In the genomic region with DNA sequence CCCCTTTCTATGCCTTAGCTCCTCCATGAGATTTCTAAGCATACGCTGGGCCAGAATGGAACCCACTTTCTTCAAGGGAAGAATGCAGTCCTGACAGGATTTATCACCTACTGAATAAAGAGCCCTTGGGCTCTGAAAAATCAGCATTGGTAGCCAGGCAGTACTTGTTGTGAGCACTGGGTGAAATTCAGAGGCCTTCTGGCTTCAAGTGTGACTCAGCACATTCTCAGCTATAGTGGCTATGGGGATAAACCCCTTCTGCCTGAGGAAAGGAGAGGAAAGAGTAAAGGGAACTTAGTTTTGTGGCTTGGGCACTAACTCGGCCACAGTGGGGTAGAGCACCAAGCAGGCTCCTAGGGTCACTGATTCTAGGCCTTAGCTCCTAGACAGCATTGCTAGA, we compare ENCODE assay signal across 35 cellular contexts.
A peak's percentile ranks its signal among the peaks of the same experiment; 100 is the strongest.
DNase-seq lines count a peak whose midpoint lies in the region; ATAC-seq, FAIRE-seq and TF ChIP-seq lines count a peak whose summit lies in the region.
"Had no signal": no experiment of that assay in that cellular context is flagged by ENCODE, and none has a peak within 500 bp of the region (broad histone marks: within the 10 kb centered on the region; RNA-seq: fewer than 3 reads in every experiment).

No MANE protein-coding gene starts in this region.

- H3K27ac Mint-ChIP-seq in astrocyte (ENCODE audit: unreplicated experiment): peak overlapping the region; percentile 67
- H3K27ac Mint-ChIP-seq in CD14-positive monocyte: no peak overlapping the region
- H3K27ac Mint-ChIP-seq: activated naive CD8-positive, alpha-beta T cell treated with anti-CD3 and anti-CD28 coated beads for 36 hours; CD4-positive, alpha-beta T cell; mesothelial cell of epicardium; naive thymus-derived CD8-positive, alpha-beta T cell had no signal

- H2BK120ac ChIP-seq in mesendoderm (ENCODE audit: low read depth, low read length): no peak overlapping the region

- no peak overlapping the region for H3K56ac ChIP-seq in mesendoderm (ENCODE audit: low read length)

- DNase-seq in DMS53 (lab: John Stamatoyannopoulos, UW): peak; percentile 41
- no peak for DNase-seq in DMS53 treated with DMSO at 0.1 percent for 48 hours (lab: John Stamatoyannopoulos, UW; ENCODE audit: unreplicated experiment)
- peak; percentile 9 for DNase-seq in KBM-7
- no peak for DNase-seq in astrocyte (ENCODE audit: low read depth)
- peak; percentile 57 for DNase-seq in mesendoderm
- no peak for DNase-seq in SKM-1 treated with dmso at 0.1 percent for 144 hours (lab: John Stamatoyannopoulos, UW; ENCODE audit: unreplicated experiment)
- DNase-seq in CD14-positive monocyte (ENCODE audit: low spot score): no peak
- DNase-seq in right cardiac atrium: no peak
- DNase-seq: activated CD4-positive, alpha-beta T cell treated with anti-CD3 and anti-CD28 coated beads for 4 hours; activated effector memory CD4-positive, alpha-beta T cell treated with anti-CD3 and anti-CD28 coated beads, Interleukin-2, amount 50 U/mL, for 16 hours; activated naive CD8-positive, alpha-beta T cell treated with anti-CD3 and anti-CD28 coated beads for 36 hours; caudate nucleus; CD4-positive, alpha-beta T cell; cortex of kidney; hippocampal formation; left lung; naive thymus-derived CD8-positive, alpha-beta T cell; NCI-H1092; NCI-H187; NCI-H524 treated with DMSO at 0.1 percent for 48 hours; occipital lobe; psoas muscle; SHP77; stimulated activated CD8-positive, alpha-beta memory T cell treated with anti-CD3 and anti-CD28 coated beads, Interleukin-4, amount 100 ng/mL, for 48 hours; stomach; T-helper 1 cell; thyroid gland had no signal

- no peak for ATAC-seq in right cardiac atrium
- ATAC-seq: left lung; naive thymus-derived CD8-positive, alpha-beta T cell; psoas muscle had no signal

- H3K4ac ChIP-seq in mesendoderm (ENCODE audit: low read depth, low read length): no peak overlapping the region

- H3K36me3 Mint-ChIP-seq in astrocyte (ENCODE audit: low read depth, unreplicated experiment): no peaks in the 10 kb centered on the region
- no peaks in the 10 kb centered on the region for H3K36me3 Mint-ChIP-seq in CD14-positive monocyte
- H3K36me3 Mint-ChIP-seq: activated naive CD8-positive, alpha-beta T cell treated with anti-CD3 and anti-CD28 coated beads for 36 hours; naive thymus-derived CD8-positive, alpha-beta T cell had no signal

- H4K5ac ChIP-seq in mesendoderm (ENCODE audit: low read length): no peak overlapping the region

- no peak overlapping the region for H2AK5ac ChIP-seq in mesendoderm (ENCODE audit: low read length)

- no peak overlapping the region for H3K4me3 ChIP-seq in astrocyte (ENCODE audit: insufficient read depth, low read depth, low read length)
- no peak overlapping the region for H3K4me3 ChIP-seq in mesendoderm (ENCODE audit: low read length)
- no peak overlapping the region for H3K4me3 ChIP-seq in right cardiac atrium (ENCODE audit: low read length)
- H3K4me3 ChIP-seq: ascending aorta, esophagus muscularis mucosa, HAP-1, left lung, psoas muscle, skin epidermis, stomach, thyroid gland had no signal

- H3K27me3 ChIP-seq in astrocyte (ENCODE audit: insufficient read depth, low read length) (no peaks in the 10 kb centered on the region), mesendoderm (ENCODE audit: insufficient read depth, low read length, poor library complexity) (no peaks in the 10 kb centered on the region), right cardiac atrium (ENCODE audit: control insufficient read depth, insufficient read depth) (no peaks in the 10 kb centered on the region)
- H3K27me3 ChIP-seq: ascending aorta, esophagus muscularis mucosa, left lung, stomach, thyroid gland had no signal

- H3K9ac ChIP-seq in astrocyte (ENCODE audit: low read length): no peak overlapping the region
- no peak overlapping the region for H3K9ac ChIP-seq in mesendoderm (ENCODE audit: low read length)

- no peak for FAIRE-seq in astrocyte (lab: Jason Lieb, UNC)
- FAIRE-seq: G401.6, TTC549 had no signal

- TF ChIP-seq CTCF in astrocyte (IDR thresholded peaks at IDR 0.05; ENCODE audit: insufficient read depth, low read depth, low read length) (no peak), CD14-positive monocyte (IDR thresholded peaks at IDR 0.05) (no peak)

- H3K79me1 ChIP-seq in mesendoderm (ENCODE audit: low read length): no peaks in the 10 kb centered on the region

- H3K79me2 ChIP-seq in astrocyte (ENCODE audit: insufficient read depth, low read length): no peaks in the 10 kb centered on the region
- H3K79me2 ChIP-seq in mesendoderm (ENCODE audit: control insufficient read depth, insufficient read depth, low read length): no peaks in the 10 kb centered on the region

- intact Hi-C loops in CD14-positive monocyte (cut with micrococcal nuclease) (no loop called here), right cardiac atrium (cut with DNase I) (no loop called here)

- no peak overlapping the region for H2BK15ac ChIP-seq in mesendoderm (replicated peaks; ENCODE audit: low read depth)

- H3K27me3 Mint-ChIP-seq in astrocyte (ENCODE audit: low read depth, unreplicated experiment) (no peaks in the 10 kb centered on the region), CD14-positive monocyte (ENCODE audit: low read depth in 3 of 3) (peaks cover 0 to 1% (median 0%) of the 10 kb centered on the region in 3 donors)
- H3K27me3 Mint-ChIP-seq: activated naive CD8-positive, alpha-beta T cell treated with anti-CD3 and anti-CD28 coated beads for 36 hours; CD4-positive, alpha-beta T cell; naive thymus-derived CD8-positive, alpha-beta T cell had no signal

- peak overlapping the region; percentile 56 for H3K18ac ChIP-seq in mesendoderm (ENCODE audit: low read length)

- no CpG with 5 or more reads among the region's 2 CpGs for WGBS in mesendoderm (ENCODE audit: extremely low coverage, insufficient coverage, low lambda C conversion rate)
- WGBS in right cardiac atrium: 80% methylated on average over 2 of the region's 2 CpGs

- H2BK5ac ChIP-seq in mesendoderm (ENCODE audit: low read length): no peak overlapping the region

- H3K4me3 Mint-ChIP-seq in astrocyte (ENCODE audit: unreplicated experiment) (no peak overlapping the region), CD14-positive monocyte (no peak overlapping the region)
- H3K4me3 Mint-ChIP-seq: activated naive CD8-positive, alpha-beta T cell treated with anti-CD3 and anti-CD28 coated beads for 36 hours; CD4-positive, alpha-beta T cell; mesothelial cell of epicardium; naive thymus-derived CD8-positive, alpha-beta T cell had no signal

- H3K23ac ChIP-seq in mesendoderm (ENCODE audit: low read length): no peak overlapping the region

- no peaks in the 10 kb centered on the region for H4K20me1 ChIP-seq in astrocyte (ENCODE audit: insufficient read depth, low read length)

- peaks cover 5% of the 10 kb centered on the region for H3K4me1 Mint-ChIP-seq in astrocyte (ENCODE audit: low read depth, unreplicated experiment)
- H3K4me1 Mint-ChIP-seq in CD14-positive monocyte: no peaks in the 10 kb centered on the region
- H3K4me1 Mint-ChIP-seq: activated naive CD8-positive, alpha-beta T cell treated with anti-CD3 and anti-CD28 coated beads for 36 hours; naive thymus-derived CD8-positive, alpha-beta T cell had no signal

- H3K4me1 ChIP-seq in astrocyte (ENCODE audit: insufficient read depth, low read length) (no peaks in the 10 kb centered on the region), mesendoderm (ENCODE audit: control insufficient read depth, low read depth, low read length) (no peaks in the 10 kb centered on the region), right cardiac atrium (ENCODE audit: control insufficient read depth, insufficient read depth, low read length) (no peaks in the 10 kb centered on the region)
- H3K4me1 ChIP-seq: ascending aorta, esophagus muscularis mucosa, HAP-1, left lung, psoas muscle, stomach, thyroid gland had no signal

- no peak overlapping the region for H4K8ac ChIP-seq in mesendoderm (ENCODE audit: low read depth, low read length)

- no peak overlapping the region for H3K4me2 ChIP-seq in astrocyte (ENCODE audit: low read length)
- H3K4me2 ChIP-seq in mesendoderm (ENCODE audit: low read length): no peak overlapping the region

- no peak overlapping the region for H2AFZ ChIP-seq in astrocyte (ENCODE audit: low read depth, low read length)

- no peaks in the 10 kb centered on the region for H3K9me3 ChIP-seq in astrocyte (ENCODE audit: insufficient read depth, low read depth, low read length)
- H3K9me3 ChIP-seq in right cardiac atrium (ENCODE audit: control insufficient read depth, low read length): no peaks in the 10 kb centered on the region
- H3K9me3 ChIP-seq: ascending aorta, esophagus muscularis mucosa, HAP-1, left lung, psoas muscle, stomach, thyroid gland had no signal

- H3K27ac ChIP-seq in astrocyte (ENCODE audit: low read depth, low read length) (no peak overlapping the region), mesendoderm (ENCODE audit: low read depth, low read length) (no peak overlapping the region), right cardiac atrium (ENCODE audit: low read length) (no peak overlapping the region)
- H3K27ac ChIP-seq: 22Rv1, ascending aorta, esophagus muscularis mucosa, left lung, psoas muscle, skin epidermis, stomach, thyroid gland had no signal

- in situ Hi-C loops in KBM-7 (cut with MboI; ENCODE audit: low pct_unique_long_range_greater_than_20kb, low sequenced_read_pairs): no loop called here

- H3K9me3 Mint-ChIP-seq in astrocyte (ENCODE audit: unreplicated experiment) (no peaks in the 10 kb centered on the region), CD14-positive monocyte (peaks cover 0 to 7% (median 2%) of the 10 kb centered on the region in 7 donors)
- H3K9me3 Mint-ChIP-seq: activated naive CD8-positive, alpha-beta T cell treated with anti-CD3 and anti-CD28 coated beads for 36 hours had no signal

- no peaks in the 10 kb centered on the region for H3K36me3 ChIP-seq in astrocyte (ENCODE audit: insufficient read depth, low read length)
- H3K36me3 ChIP-seq in mesendoderm (ENCODE audit: control insufficient read depth, insufficient read depth, low read length): no peaks in the 10 kb centered on the region
- H3K36me3 ChIP-seq: ascending aorta, esophagus muscularis mucosa, HAP-1, left lung, stomach, thyroid gland had no signal

Comparison
In these comparisons a context has a peak if more than half of its experiments do, and no peak if none do; other contexts are left out.
1. DNase-seq: peak in DMS53 (single experiment), KBM-7 (single experiment) and mesendoderm (single experiment); none in DMS53 treated with DMSO at 0.1 percent for 48 hours (single experiment), astrocyte (single experiment), SKM-1 treated with dmso at 0.1 percent for 144 hours (single experiment), CD14-positive monocyte (single experiment) and right cardiac atrium (0 of 3).